Comparison of ENCODE assay signal across 12 cellular contexts in the genomic region with DNA sequence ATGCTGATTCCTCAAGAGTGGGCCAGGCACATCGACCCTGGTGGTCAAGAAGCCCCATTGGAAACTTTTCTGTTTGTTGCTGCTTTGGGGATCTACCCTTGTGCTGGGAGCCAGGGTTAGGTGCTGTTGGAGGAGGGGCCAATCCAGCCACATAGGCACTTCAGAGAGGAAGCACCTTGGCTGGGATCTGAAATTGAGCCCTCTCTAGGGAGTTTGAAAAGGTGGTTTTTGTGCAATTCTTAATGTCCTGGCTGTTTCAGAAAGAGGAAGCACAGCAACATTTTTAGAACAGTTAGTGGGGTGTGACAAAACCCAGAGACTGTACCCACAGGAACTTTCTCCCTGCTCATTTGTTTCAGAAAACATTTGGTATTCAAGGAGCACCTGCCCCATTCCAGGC. TPM values are rescaled to one million over a fixed set of nuclear protein-coding genes. Genes with fewer than 3 reads are reported as not detected.
DNase-seq lines count a peak whose midpoint lies in the region; ATAC-seq and TF ChIP-seq lines count a peak whose summit lies in the region.
"Had no signal": no experiment of that assay in that cellular context is flagged by ENCODE, and none has a peak within 500 bp of the region (broad histone marks: within the 10 kb centered on the region; RNA-seq: fewer than 3 reads in every experiment).

No MANE protein-coding gene starts in this region.

- H3K27me3 ChIP-seq in OCI-LY3 (ENCODE audit: low read depth, low read length), result no peaks in the 10 kb centered on the region
- H3K27me3 ChIP-seq in WERI-Rb-1 (ENCODE audit: insufficient read depth, low read depth, severe bottlenecking), result no peaks in the 10 kb centered on the region

- H3K9me3 ChIP-seq in OCI-LY3 (ENCODE audit: insufficient read depth, low read length) (no peaks in the 10 kb centered on the region), WERI-Rb-1 (ENCODE audit: severe bottlenecking) (no peaks in the 10 kb centered on the region)

- H2AFZ ChIP-seq in OCI-LY3 (ENCODE audit: low read depth, low read length), result no peak overlapping the region

- peaks cover 76% of the 10 kb centered on the region for H3K4me1 ChIP-seq in OCI-LY3 (ENCODE audit: low read length)

- H3K4me3 ChIP-seq in OCI-LY3 (ENCODE audit: low read length), result peak overlapping the region; percentile 45
- H3K4me3 ChIP-seq in WERI-Rb-1 (ENCODE audit: low read depth, low read length), result no peak overlapping the region

- no peaks in the 10 kb centered on the region for H3K79me2 ChIP-seq in OCI-LY3 (ENCODE audit: low read length)

- H3K36me3 ChIP-seq in OCI-LY3 (replicated peaks; ENCODE audit: low read depth, low read length) (no peaks in the 10 kb centered on the region), WERI-Rb-1 (no peaks in the 10 kb centered on the region)

- peak overlapping the region; percentile 52; the same call in 1 of the 2 replicates for H3K9ac ChIP-seq in OCI-LY3 (ENCODE audit: low read length)

- in situ Hi-C loops in GM13976 (cut with MboI; ENCODE audit: low sequenced_read_pairs, unreplicated experiment), result no loop called here

- peak; percentile 29 for DNase-seq in GM13976 (ENCODE audit: low spot score)
- DNase-seq in activated T-cell treated with anti-CD3 and anti-CD28 coated beads, Interleukin-2, amount 50 U/mL, for 1 hour, result no peak
- no peak for DNase-seq in occipital lobe (lab: John Stamatoyannopoulos, UW)
- DNase-seq in WERI-Rb-1, result no peak
- no peak for DNase-seq in superior temporal gyrus (ENCODE audit: extremely low spot score)
- DNase-seq: activated CD8-positive, alpha-beta T cell treated with anti-CD3 and anti-CD28 coated beads for 36 hours; CD8-positive, alpha-beta memory T cell; cortex of kidney; OCI-M1 had no signal

- TF ChIP-seq CTCF in GM13976 (IDR thresholded peaks at IDR 0.05; ENCODE audit: borderline replicate concordance, control extremely low read depth, extremely low read depth, insufficient read depth, missing control alignments) (no peak), OCI-LY3 (IDR thresholded peaks at IDR 0.05; ENCODE audit: low read depth, low read length) (no peak), WERI-Rb-1 (IDR thresholded peaks at IDR 0.05; ENCODE audit: low read depth, low read length) (no peak)

- peak overlapping the region; percentile 83 for H3K27ac ChIP-seq in OCI-LY3 (ENCODE audit: low read length)
- no peak overlapping the region for H3K27ac ChIP-seq in WERI-Rb-1

- H4K20me1 ChIP-seq in OCI-LY3 (ENCODE audit: insufficient read depth, low read length), result no peaks in the 10 kb centered on the region

- ATAC-seq in GM21360 (IDR thresholded peaks at IDR 0.05; ENCODE audit: unreplicated experiment) (peak; percentile 92), HG03103 (IDR thresholded peaks at IDR 0.05; ENCODE audit: low read depth, unreplicated experiment) (peak; percentile 72)
- ATAC-seq: activated CD8-positive, alpha-beta T cell treated with anti-CD3 and anti-CD28 coated beads for 36 hours had no signal

- peak overlapping the region; percentile 69 for H3K4me2 ChIP-seq in OCI-LY3 (ENCODE audit: low read length)

RNA-seq across cellular contexts. Expression of a gene that starts 17.2 kb away (rescaled TPM):
- 18.2 TPM for total RNA-seq in occipital lobe
